In the genomic region with DNA sequence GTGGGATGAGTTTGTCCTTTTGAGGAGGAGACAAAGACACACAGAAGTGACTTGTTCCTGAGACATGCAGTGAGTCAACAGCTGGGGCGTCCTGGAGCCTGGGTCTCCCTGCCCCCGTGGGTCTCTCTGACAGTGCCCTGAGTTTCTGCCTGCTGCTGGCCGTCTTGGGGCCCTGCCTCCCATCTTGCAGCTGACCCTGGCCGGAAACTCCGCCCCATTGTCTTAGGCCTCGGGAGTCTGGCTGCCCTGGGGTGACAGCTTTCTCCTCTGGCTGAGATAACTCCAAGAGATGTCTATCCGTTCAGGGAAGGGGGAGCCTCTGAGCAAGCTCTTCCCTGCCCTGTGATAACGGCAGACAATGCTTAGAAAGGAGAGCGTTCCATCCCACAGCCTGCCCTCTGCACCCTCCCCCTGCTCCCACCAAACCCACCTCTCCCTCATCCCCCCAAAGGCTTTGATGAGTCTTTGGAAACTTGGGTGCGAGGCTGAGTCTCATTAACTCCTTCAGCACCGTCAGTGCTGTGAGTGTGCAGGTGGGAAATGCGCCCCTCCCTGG, we compare ENCODE assay signal across 9 cellular contexts.
A peak's percentile ranks its signal among the peaks of the same experiment; 100 is the strongest.
DNase-seq lines count a peak whose midpoint lies in the region; ATAC-seq lines count a peak whose summit lies in the region.
"Had no signal": no experiment of that assay in that cellular context is flagged by ENCODE, and none has a peak within 500 bp of the region (broad histone marks: within the 10 kb centered on the region; RNA-seq: fewer than 3 reads in every experiment).

No MANE protein-coding gene starts in this region.

- DNase-seq in Right ventricle myocardium superior, result peak; percentile 68
- no peak for DNase-seq in Right ventricle myocardium inferior (ENCODE audit: missing footprints)
- peak; percentile 55 for DNase-seq in dedifferentiated amniotic fluid mesenchymal stem cell (ENCODE audit: extremely low spot score)
- DNase-seq in kidney tubule cell (ENCODE audit: low spot score), result peak; percentile 98
- DNase-seq in COLO668 (lab: John Stamatoyannopoulos, UW; ENCODE audit: unreplicated experiment), result no peak
- no peak for DNase-seq in activated T-cell treated with anti-CD3 and anti-CD28 coated beads for 4 hours
- DNase-seq: activated CD4-positive, alpha-beta T cell treated with anti-CD3 and anti-CD28 coated beads, Interleukin-2, amount 50 U/mL, for 4 hours had no signal

- ATAC-seq in Right ventricle myocardium superior (ENCODE audit: poor library complexity) (no peak), Right ventricle myocardium inferior (no peak), HG02938 (IDR thresholded peaks at IDR 0.05; ENCODE audit: unreplicated experiment) (no peak), GM21447 (IDR thresholded peaks at IDR 0.05; ENCODE audit: unreplicated experiment) (no peak)

- intact Hi-C loops in Right ventricle myocardium superior (cut with DNase I) (no loop called here), Right ventricle myocardium inferior (cut with DNase I) (loop anchor here (5.0 kb wide), 1 partner anchor 69 kb away; a partner anchor contains a TSS)

Comparison
In these comparisons a context has a peak if more than half of its experiments do, and no peak if none do; other contexts are left out.
1. DNase-seq: peak in Right ventricle myocardium superior (single experiment), dedifferentiated amniotic fluid mesenchymal stem cell (single experiment) and kidney tubule cell (single experiment); none in Right ventricle myocardium inferior (single experiment), COLO668 (single experiment) and activated T-cell treated with anti-CD3 and anti-CD28 coated beads for 4 hours (single experiment).